1 cellular context compared by ENCODE assay signal in the genomic region with DNA sequence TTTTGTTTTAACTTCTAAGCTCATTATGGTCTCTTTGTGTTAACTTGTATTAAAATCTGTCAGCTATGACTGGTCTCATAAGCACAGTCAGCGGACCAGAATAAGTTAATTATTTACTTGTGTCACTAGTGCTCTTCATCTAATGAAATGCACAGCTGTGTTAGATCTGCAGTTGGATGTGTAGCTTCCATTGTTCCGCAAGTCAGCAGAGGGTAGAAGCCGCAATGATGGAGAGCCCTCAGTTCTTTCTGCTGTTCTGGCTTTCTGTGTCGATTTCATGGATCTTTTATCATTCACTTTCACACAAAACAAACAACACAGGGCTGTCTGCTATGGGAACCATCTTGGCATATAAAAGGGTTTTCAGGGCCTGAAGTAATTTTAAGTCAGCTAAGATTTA.
TF ChIP-seq lines count a peak whose summit lies in the region.

No MANE protein-coding gene starts in this region.

TF ChIP-seq in GM12878, 131 proteins besides CTCF, POLR2A, EP300 and RAD21 (continued from another document):
- TF ChIP-seq ZNF687 (IDR thresholded peaks at IDR 0.05) (no peak), BMI1 (IDR thresholded peaks at IDR 0.05; ENCODE audit: borderline replicate concordance) (no peak), MTA2 (IDR thresholded peaks at IDR 0.05; ENCODE audit: low read depth) (0 out of 2 replicates have a peak, but pooled peaks have one; percentile 4), FOS (IDR thresholded peaks at IDR 0.05; ENCODE audit: borderline replicate concordance, extremely low read depth, insufficient read length) (no peak), RBBP5 (conservative IDR thresholded peaks at IDR 0.05) (no peak), TAF1 (IDR thresholded peaks at IDR 0.05; ENCODE audit: borderline replicate concordance, low read depth, low read length) (no peak), EZH2 (IDR thresholded peaks at IDR 0.05; ENCODE audit: borderline replicate concordance, control insufficient read depth, low read depth, low read length) (no peak), BRCA1 (IDR thresholded peaks at IDR 0.05; ENCODE audit: low read depth, low read length) (no peak)
